ENCODE assay signal across 8 cellular contexts in the genomic region with DNA sequence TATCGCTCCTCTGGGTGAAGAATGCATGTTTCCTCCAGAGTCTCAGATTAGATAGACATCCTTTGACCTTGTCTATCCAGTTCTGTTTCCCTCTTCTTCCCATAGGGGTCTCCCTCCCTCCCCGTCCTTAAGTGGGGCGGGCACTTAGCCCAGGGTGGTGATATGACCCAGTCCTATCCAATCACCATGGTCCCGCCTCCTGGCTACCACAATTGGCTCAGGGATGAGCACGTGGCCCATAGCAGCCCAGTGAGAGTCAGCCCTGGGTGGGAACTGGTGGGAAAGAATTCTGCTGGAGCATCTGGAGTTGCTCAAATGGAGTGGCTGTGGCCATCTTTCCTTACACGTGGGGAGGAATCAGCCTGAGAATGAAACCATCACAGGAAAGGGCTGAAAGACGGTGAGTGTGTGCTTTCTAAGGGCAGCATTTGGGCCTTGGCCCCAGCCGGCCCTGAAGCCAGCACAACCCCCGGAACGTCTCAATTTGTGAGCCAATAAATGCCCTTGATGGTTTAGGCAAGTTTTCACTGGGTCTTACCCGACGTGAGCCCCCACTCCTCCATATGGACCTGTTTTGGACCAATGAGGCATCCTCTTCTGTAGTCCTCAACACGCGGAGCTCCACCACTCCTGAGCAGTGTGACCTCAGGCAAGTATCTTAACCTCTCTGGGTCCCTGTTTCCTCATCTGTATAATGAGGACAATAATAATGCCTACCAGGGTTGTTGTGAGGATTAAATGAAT. TPM values are rescaled to one million over a fixed set of nuclear protein-coding genes. Genes with fewer than 3 reads are reported as not detected.
DNase-seq lines count a peak whose midpoint lies in the region; ATAC-seq and TF ChIP-seq lines count a peak whose summit lies in the region.

No MANE protein-coding gene starts in this region.

- ATAC-seq in GM18909 (IDR thresholded peaks at IDR 0.05; ENCODE audit: poor library complexity, unreplicated experiment) (peak; percentile 61), left lung (peak; percentile 78), GM21717 (IDR thresholded peaks at IDR 0.05; ENCODE audit: unreplicated experiment) (no peak)

- no peaks in the 10 kb centered on the region for H3K27me3 ChIP-seq in left lung

- peak; percentile 9 to 19 for TF ChIP-seq CTCF in left lung (IDR thresholded peaks at IDR 0.05)

- H3K27ac ChIP-seq in left lung, result peak overlapping the region; percentile 77

- peaks cover 7 to 39% of the 10 kb centered on the region in 2 donors for H3K4me1 ChIP-seq in left lung

- no peaks in the 10 kb centered on the region for H3K9me3 ChIP-seq in left lung

- intact Hi-C loops in left lung (cut with DNase I), result no loop called here

- peak overlapping the region in 1 of 2 donors; percentile 7 for H3K4me3 ChIP-seq in left lung

- H3K27me3 Mint-ChIP-seq in T-helper 2 cell treated with Interferon-gamma antibody and Interleukin-4, amounts not matched to agents 5 μg/mL and 100 μg/mL, for 36 hours (ENCODE audit: low read depth), result no peaks in the 10 kb centered on the region

- peaks cover 20% of the 10 kb centered on the region for H3K4me1 Mint-ChIP-seq in T-helper 2 cell treated with Interferon-gamma antibody and Interleukin-4, amounts not matched to agents 5 μg/mL and 100 μg/mL, for 36 hours (ENCODE audit: low read depth)

- no peak overlapping the region for H3K4me3 Mint-ChIP-seq in T-helper 2 cell treated with Interferon-gamma antibody and Interleukin-4, amounts not matched to agents 5 μg/mL and 100 μg/mL, for 36 hours

- DNase-seq in AML-193 (lab: John Stamatoyannopoulos, UW) (peak; percentile 31 to 40), NCI-H1694 treated with DMSO at 0.1 percent for 48 hours (lab: John Stamatoyannopoulos, UW) (peak; percentile 38), dermis microvascular lymphatic vessel endothelial cell (ENCODE audit: low read depth in 2 of 2) (peak; percentile 83 to 95), left lung (peak in 1 of 2 donors; percentile 88)
- DNase-seq in T-helper 2 cell treated with Interferon-gamma antibody and Interleukin-4, amounts not matched to agents 5 μg/mL and 100 μg/mL, for 36 hours (ENCODE audit: low spot score), result peak; percentile 21
- DNase-seq in stimulated activated CD4-positive, alpha-beta T cell treated with anti-CD3 and anti-CD28 coated beads, Interleukin-4, amount 100 ng/mL, for 48 hours (ENCODE audit: low read depth in 2 of 2), result peak; percentile 37 to 43

- H3K36me3 Mint-ChIP-seq in T-helper 2 cell treated with Interferon-gamma antibody and Interleukin-4, amounts not matched to agents 5 μg/mL and 100 μg/mL, for 36 hours (ENCODE audit: low read depth), result peaks cover 2% of the 10 kb centered on the region

- peaks cover 0 to 8% of the 10 kb centered on the region in 2 donors for H3K36me3 ChIP-seq in left lung

- no peaks in the 10 kb centered on the region for H3K9me3 Mint-ChIP-seq in T-helper 2 cell treated with Interferon-gamma antibody and Interleukin-4, amounts not matched to agents 5 μg/mL and 100 μg/mL, for 36 hours

- no peak overlapping the region for H3K27ac Mint-ChIP-seq in T-helper 2 cell treated with Interferon-gamma antibody and Interleukin-4, amounts not matched to agents 5 μg/mL and 100 μg/mL, for 36 hours

RNA-seq across cellular contexts. Expression of gene MLXIP, which starts 14.3 kb away (rescaled TPM):
- total RNA-seq in dermis microvascular lymphatic vessel endothelial cell (18.4 and 31.1 TPM in 2 replicates), left lung (10 to 100 TPM; 48.1 to 62.6 TPM)

RNA-seq across cellular contexts. Expression of gene BCL7A, which starts 42.5 kb away (rescaled TPM):
- total RNA-seq in dermis microvascular lymphatic vessel endothelial cell, result 6.0 and 9.6 TPM in 2 replicates
- 10 to 100 TPM in 1 of 2 donors, 1 to 10 TPM in 1; 7.0 to 11.1 TPM for total RNA-seq in left lung
